ENCODE assay signal across 1 cellular context in genomic region chr16:53058441-53058840, GRCh38.
TF ChIP-seq lines count a peak whose summit lies in the region.

No MANE protein-coding gene starts in this region.

TF ChIP-seq in H1, 55 proteins besides CTCF, POLR2A, EP300 and RAD21:
- TF ChIP-seq, protein P1, sequence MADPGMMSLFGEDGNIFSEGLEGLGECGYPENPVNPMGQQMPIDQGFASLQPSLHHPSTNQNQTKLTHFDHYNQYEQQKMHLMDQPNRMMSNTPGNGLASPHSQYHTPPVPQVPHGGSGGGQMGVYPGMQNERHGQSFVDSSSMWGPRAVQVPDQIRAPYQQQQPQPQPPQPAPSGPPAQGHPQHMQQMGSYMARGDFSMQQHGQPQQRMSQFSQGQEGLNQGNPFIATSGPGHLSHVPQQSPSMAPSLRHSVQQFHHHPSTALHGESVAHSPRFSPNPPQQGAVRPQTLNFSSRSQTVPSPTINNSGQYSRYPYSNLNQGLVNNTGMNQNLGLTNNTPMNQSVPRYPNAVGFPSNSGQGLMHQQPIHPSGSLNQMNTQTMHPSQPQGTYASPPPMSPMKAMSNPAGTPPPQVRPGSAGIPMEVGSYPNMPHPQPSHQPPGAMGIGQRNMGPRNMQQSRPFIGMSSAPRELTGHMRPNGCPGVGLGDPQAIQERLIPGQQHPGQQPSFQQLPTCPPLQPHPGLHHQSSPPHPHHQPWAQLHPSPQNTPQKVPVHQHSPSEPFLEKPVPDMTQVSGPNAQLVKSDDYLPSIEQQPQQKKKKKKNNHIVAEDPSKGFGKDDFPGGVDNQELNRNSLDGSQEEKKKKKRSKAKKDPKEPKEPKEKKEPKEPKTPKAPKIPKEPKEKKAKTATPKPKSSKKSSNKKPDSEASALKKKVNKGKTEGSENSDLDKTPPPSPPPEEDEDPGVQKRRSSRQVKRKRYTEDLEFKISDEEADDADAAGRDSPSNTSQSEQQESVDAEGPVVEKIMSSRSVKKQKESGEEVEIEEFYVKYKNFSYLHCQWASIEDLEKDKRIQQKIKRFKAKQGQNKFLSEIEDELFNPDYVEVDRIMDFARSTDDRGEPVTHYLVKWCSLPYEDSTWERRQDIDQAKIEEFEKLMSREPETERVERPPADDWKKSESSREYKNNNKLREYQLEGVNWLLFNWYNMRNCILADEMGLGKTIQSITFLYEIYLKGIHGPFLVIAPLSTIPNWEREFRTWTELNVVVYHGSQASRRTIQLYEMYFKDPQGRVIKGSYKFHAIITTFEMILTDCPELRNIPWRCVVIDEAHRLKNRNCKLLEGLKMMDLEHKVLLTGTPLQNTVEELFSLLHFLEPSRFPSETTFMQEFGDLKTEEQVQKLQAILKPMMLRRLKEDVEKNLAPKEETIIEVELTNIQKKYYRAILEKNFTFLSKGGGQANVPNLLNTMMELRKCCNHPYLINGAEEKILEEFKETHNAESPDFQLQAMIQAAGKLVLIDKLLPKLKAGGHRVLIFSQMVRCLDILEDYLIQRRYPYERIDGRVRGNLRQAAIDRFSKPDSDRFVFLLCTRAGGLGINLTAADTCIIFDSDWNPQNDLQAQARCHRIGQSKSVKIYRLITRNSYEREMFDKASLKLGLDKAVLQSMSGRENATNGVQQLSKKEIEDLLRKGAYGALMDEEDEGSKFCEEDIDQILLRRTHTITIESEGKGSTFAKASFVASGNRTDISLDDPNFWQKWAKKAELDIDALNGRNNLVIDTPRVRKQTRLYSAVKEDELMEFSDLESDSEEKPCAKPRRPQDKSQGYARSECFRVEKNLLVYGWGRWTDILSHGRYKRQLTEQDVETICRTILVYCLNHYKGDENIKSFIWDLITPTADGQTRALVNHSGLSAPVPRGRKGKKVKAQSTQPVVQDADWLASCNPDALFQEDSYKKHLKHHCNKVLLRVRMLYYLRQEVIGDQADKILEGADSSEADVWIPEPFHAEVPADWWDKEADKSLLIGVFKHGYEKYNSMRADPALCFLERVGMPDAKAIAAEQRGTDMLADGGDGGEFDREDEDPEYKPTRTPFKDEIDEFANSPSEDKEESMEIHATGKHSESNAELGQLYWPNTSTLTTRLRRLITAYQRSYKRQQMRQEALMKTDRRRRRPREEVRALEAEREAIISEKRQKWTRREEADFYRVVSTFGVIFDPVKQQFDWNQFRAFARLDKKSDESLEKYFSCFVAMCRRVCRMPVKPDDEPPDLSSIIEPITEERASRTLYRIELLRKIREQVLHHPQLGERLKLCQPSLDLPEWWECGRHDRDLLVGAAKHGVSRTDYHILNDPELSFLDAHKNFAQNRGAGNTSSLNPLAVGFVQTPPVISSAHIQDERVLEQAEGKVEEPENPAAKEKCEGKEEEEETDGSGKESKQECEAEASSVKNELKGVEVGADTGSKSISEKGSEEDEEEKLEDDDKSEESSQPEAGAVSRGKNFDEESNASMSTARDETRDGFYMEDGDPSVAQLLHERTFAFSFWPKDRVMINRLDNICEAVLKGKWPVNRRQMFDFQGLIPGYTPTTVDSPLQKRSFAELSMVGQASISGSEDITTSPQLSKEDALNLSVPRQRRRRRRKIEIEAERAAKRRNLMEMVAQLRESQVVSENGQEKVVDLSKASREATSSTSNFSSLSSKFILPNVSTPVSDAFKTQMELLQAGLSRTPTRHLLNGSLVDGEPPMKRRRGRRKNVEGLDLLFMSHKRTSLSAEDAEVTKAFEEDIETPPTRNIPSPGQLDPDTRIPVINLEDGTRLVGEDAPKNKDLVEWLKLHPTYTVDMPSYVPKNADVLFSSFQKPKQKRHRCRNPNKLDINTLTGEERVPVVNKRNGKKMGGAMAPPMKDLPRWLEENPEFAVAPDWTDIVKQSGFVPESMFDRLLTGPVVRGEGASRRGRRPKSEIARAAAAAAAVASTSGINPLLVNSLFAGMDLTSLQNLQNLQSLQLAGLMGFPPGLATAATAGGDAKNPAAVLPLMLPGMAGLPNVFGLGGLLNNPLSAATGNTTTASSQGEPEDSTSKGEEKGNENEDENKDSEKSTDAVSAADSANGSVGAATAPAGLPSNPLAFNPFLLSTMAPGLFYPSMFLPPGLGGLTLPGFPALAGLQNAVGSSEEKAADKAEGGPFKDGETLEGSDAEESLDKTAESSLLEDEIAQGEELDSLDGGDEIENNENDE (IDR thresholded peaks at IDR 0.05; ENCODE audit: insufficient replicate concordance, low read length) = no peak
- TF ChIP-seq FOSL1 (IDR thresholded peaks at IDR 0.05; ENCODE audit: insufficient read depth, low read depth, low read length) = no peak
- TF ChIP-seq HDAC2 (IDR thresholded peaks at IDR 0.05; ENCODE audit: borderline replicate concordance in 1 of 2, low read depth in 2 of 2, low read length in 2 of 2) = no peak
- TF ChIP-seq SP4 (IDR thresholded peaks at IDR 0.05; ENCODE audit: low read length) = no peak
- no peak for TF ChIP-seq GTF2F1 (IDR thresholded peaks at IDR 0.05; ENCODE audit: borderline replicate concordance, low read depth, low read length)
- no peak for TF ChIP-seq POU5F1 (IDR thresholded peaks at IDR 0.05; ENCODE audit: low read depth, low read length)
- no peak for TF ChIP-seq RNF2 (IDR thresholded peaks at IDR 0.05; ENCODE audit: borderline replicate concordance, low read depth, low read length, missing control alignments, poor library complexity, severe bottlenecking)
- TF ChIP-seq SP1 (IDR thresholded peaks at IDR 0.05; ENCODE audit: low read depth, low read length) = no peak
- no peak for TF ChIP-seq MAFK (IDR thresholded peaks at IDR 0.05; ENCODE audit: low read depth, low read length)
- TF ChIP-seq EGR1 (IDR thresholded peaks at IDR 0.05; ENCODE audit: borderline replicate concordance, low read depth, low read length) = no peak
- TF ChIP-seq KDM1A (IDR thresholded peaks at IDR 0.05; ENCODE audit: borderline replicate concordance, low read length) = no peak
TF ChIP-seq in H1: peak in this region for 0.
